8 cellular contexts compared by ENCODE assay signal in genomic region chr1:165828103-165828558, GRCh38. TPM values are rescaled to one million over a fixed set of nuclear protein-coding genes. Genes with fewer than 3 reads are reported as not detected.
DNase-seq lines count a peak whose midpoint lies in the region; ATAC-seq, FAIRE-seq and TF ChIP-seq lines count a peak whose summit lies in the region.

No MANE protein-coding gene starts in this region.

- DNase-seq in AG04450 (ENCODE audit: low read depth, low spot score): no peak
- DNase-seq in GM18507 (ENCODE audit: extremely low spot score, insufficient read length, low read depth): peak; percentile 45
- DNase-seq in NCI-H2171 treated with DMSO at 0.1 percent for 48 hours (lab: John Stamatoyannopoulos, UW): peak; percentile 70
- peak; percentile 30 to 50 for DNase-seq in activated CD4-positive, alpha-beta T cell treated with anti-CD3 and anti-CD28 coated beads, Interleukin-2, amount 50 U/mL, for 24 hours (ENCODE audit: low read depth in 1 of 2, low spot score in 1 of 2)

- peak overlapping the region; percentile 88 for H3K4me3 ChIP-seq in AG04450 (ENCODE audit: low read depth, low read length)
- H3K4me3 ChIP-seq in endocrine pancreas (ENCODE audit: control insufficient read depth, insufficient read depth, low read length): peak overlapping the region; percentile 89
- H3K4me3 ChIP-seq in mucosa of rectum (ENCODE audit: low read length in 2 of 2): peak overlapping the region; percentile 87 to 89

- no peaks in the 10 kb centered on the region for H3K27me3 Mint-ChIP-seq in stimulated activated memory B cell treated with anti-CD40 and anti-IgM and Interleukin-4, amounts not matched to agents 10 μg/mL and 1 μg/mL and 100 μg/mL, for 72 hours

- H3K27ac ChIP-seq in AG04450 (ENCODE audit: low read depth, low read length): peak overlapping the region; percentile 86
- H3K27ac ChIP-seq in mucosa of rectum (ENCODE audit: low read depth in 2 of 2, low read length in 2 of 2): peak overlapping the region; percentile 84

- peak overlapping the region; percentile 95 for H3K27ac Mint-ChIP-seq in stimulated activated memory B cell treated with anti-CD40 and anti-IgM and Interleukin-4, amounts not matched to agents 10 μg/mL and 1 μg/mL and 100 μg/mL, for 72 hours

- POLR2A ChIA-PET in AG04450 (lab: Yijun Ruan, JAX): interaction anchor here (0.6 to 3.4 kb wide), 8 partner anchors 13 to 74 kb away, joined by 3 to 20 read pairs (median 4); partner anchors contain the start of gene TMCO1

- peak overlapping the region; percentile 93 for H3K4me3 Mint-ChIP-seq in stimulated activated memory B cell treated with anti-CD40 and anti-IgM and Interleukin-4, amounts not matched to agents 10 μg/mL and 1 μg/mL and 100 μg/mL, for 72 hours

- H3K9me3 ChIP-seq in AG04450 (ENCODE audit: control insufficient read depth, insufficient read depth, low read length) (no peaks in the 10 kb centered on the region), endocrine pancreas (ENCODE audit: control insufficient read depth, low read length) (no peaks in the 10 kb centered on the region), mucosa of rectum (ENCODE audit: control insufficient read depth in 2 of 2, low read length in 2 of 2) (no peaks in the 10 kb centered on the region)

- peaks cover under 1% of the 10 kb centered on the region for H3K36me3 Mint-ChIP-seq in stimulated activated memory B cell treated with anti-CD40 and anti-IgM and Interleukin-4, amounts not matched to agents 10 μg/mL and 1 μg/mL and 100 μg/mL, for 72 hours

- peaks cover 6% of the 10 kb centered on the region for H3K4me1 ChIP-seq in endocrine pancreas (ENCODE audit: control insufficient read depth, insufficient read depth, low read length)
- H3K4me1 ChIP-seq in mucosa of rectum (ENCODE audit: control insufficient read depth in 2 of 2, insufficient read depth in 2 of 2, low read length in 2 of 2): peaks cover 4 to 7% of the 10 kb centered on the region in 2 donors

- FAIRE-seq in GM18507 (lab: Jason Lieb, UNC): no peak

- H3K4me1 Mint-ChIP-seq in stimulated activated memory B cell treated with anti-CD40 and anti-IgM and Interleukin-4, amounts not matched to agents 10 μg/mL and 1 μg/mL and 100 μg/mL, for 72 hours: peaks cover 26% of the 10 kb centered on the region

- no peaks in the 10 kb centered on the region for H3K9me3 Mint-ChIP-seq in stimulated activated memory B cell treated with anti-CD40 and anti-IgM and Interleukin-4, amounts not matched to agents 10 μg/mL and 1 μg/mL and 100 μg/mL, for 72 hours

- H3K9ac ChIP-seq in endocrine pancreas (ENCODE audit: control insufficient read depth, insufficient read depth, low read length) (peak overlapping the region; percentile 89), mucosa of rectum (ENCODE audit: low read depth in 1 of 2, low read length in 2 of 2) (peak overlapping the region; percentile 79)

- H3K36me3 ChIP-seq in endocrine pancreas (ENCODE audit: control insufficient read depth, insufficient read depth, low read length) (no peaks in the 10 kb centered on the region), mucosa of rectum (ENCODE audit: control insufficient read depth in 2 of 2, insufficient read depth in 2 of 2, low read length in 2 of 2) (no peaks in the 10 kb centered on the region)

- H3K27me3 ChIP-seq in AG04450 (ENCODE audit: control insufficient read depth, insufficient read depth, low read length) (no peaks in the 10 kb centered on the region), endocrine pancreas (ENCODE audit: control insufficient read depth, insufficient read depth, low read length) (no peaks in the 10 kb centered on the region), mucosa of rectum (ENCODE audit: control insufficient read depth in 2 of 2, insufficient read depth in 2 of 2, low read length in 2 of 2) (no peaks in the 10 kb centered on the region)

- CTCF ChIA-PET in AG04450 (lab: Charles Lee): interaction anchor here (1.2 to 3.6 kb wide), 7 partner anchors 27 to 97 kb away, joined by 3 to 27 read pairs (median 6); no protein-coding TSS in a partner anchor

- peak; percentile 33 for ATAC-seq in HG02970 (IDR thresholded peaks at IDR 0.05; ENCODE audit: low FRiP score, unreplicated experiment)
- peak; percentile 70 for ATAC-seq in stimulated activated memory B cell treated with anti-CD40 and anti-IgM and Interleukin-4, amounts not matched to agents 10 μg/mL and 1 μg/mL and 100 μg/mL, for 72 hours

- peak; percentile 7; the same call in 1 of the 2 replicates for TF ChIP-seq CTCF in AG04450 (IDR thresholded peaks at IDR 0.05; ENCODE audit: low read depth, low read length)

RNA-seq across cellular contexts. Expression of gene UCK2, which starts 0.7 kb away (rescaled TPM):
- 52.7 and 59.1 TPM in 2 replicates for polyA plus RNA-seq in AG04450 (2011; rRNA removed)
- 63.0 and 99.9 TPM in 2 replicates for polyA minus RNA-seq in AG04450 (2011; rRNA and poly(A)+ RNA removed)

RNA-seq across cellular contexts. Expression of gene TMCO1, which starts 59.5 kb away (rescaled TPM):
- polyA plus RNA-seq in AG04450 (2011; rRNA removed): 188 and 200 TPM in 2 replicates
- polyA minus RNA-seq in AG04450 (2011; rRNA and poly(A)+ RNA removed): 93.0 and 104 TPM in 2 replicates
